31 cellular contexts compared by ENCODE assay signal in genomic region chr19:33481863-33482262, GRCh38. TPM values are rescaled to one million over a fixed set of nuclear protein-coding genes. Genes with fewer than 3 reads are reported as not detected.
A peak's percentile ranks its signal among the peaks of the same experiment; 100 is the strongest.
DNase-seq lines count a peak whose midpoint lies in the region; TF ChIP-seq lines count a peak whose summit lies in the region.
"Had no signal": no experiment of that assay in that cellular context is flagged by ENCODE, and none has a peak within 500 bp of the region (broad histone marks: within the 10 kb centered on the region; RNA-seq: fewer than 3 reads in every experiment).

No MANE protein-coding gene starts in this region.

- H3K4me1 ChIP-seq in HEK293 (ENCODE audit: control insufficient read depth, insufficient read depth, low read length) (no peaks in the 10 kb centered on the region), neural progenitor cell (no peaks in the 10 kb centered on the region)
- H3K4me1 ChIP-seq: A549; BE2C; BLaER1; BLaER1 treated with 17β-estradiol and CSF1 and Interleukin-3, amounts not matched to agents 10 nM and 100 nM; Caco-2 had no signal

- no peak overlapping the region for H3K27ac Mint-ChIP-seq in neural progenitor cell
- H3K27ac Mint-ChIP-seq: B cell; CD14-positive monocyte; CD4-positive, alpha-beta memory T cell; CD4-positive, alpha-beta T cell; CD4-positive, CD25-positive, alpha-beta regulatory T cell; CD8-positive, alpha-beta memory T cell; CD8-positive, alpha-beta T cell had no signal

- no peak overlapping the region for H2AFZ ChIP-seq in neural progenitor cell (replicated peaks)

- no peaks in the 10 kb centered on the region for H3K79me2 ChIP-seq in neural progenitor cell (ENCODE audit: low read depth)

- H3K27me3 ChIP-seq in neural progenitor cell: no peaks in the 10 kb centered on the region
- H3K27me3 ChIP-seq: BE2C; BLaER1; BLaER1 treated with 17β-estradiol and CSF1 and Interleukin-3, amounts not matched to agents 10 nM and 100 nM had no signal

- H3K4me3 Mint-ChIP-seq in neural progenitor cell: no peak overlapping the region
- H3K4me3 Mint-ChIP-seq: B cell; CD14-positive monocyte; CD4-positive, alpha-beta T cell; CD4-positive, CD25-positive, alpha-beta regulatory T cell; CD8-positive, alpha-beta T cell had no signal

- peaks cover 3% of the 10 kb centered on the region for H3K9me3 ChIP-seq in HEK293 (ENCODE audit: control insufficient read depth, insufficient read depth, low read depth, low read length)
- H3K9me3 ChIP-seq in neural progenitor cell (ENCODE audit: low read depth): no peaks in the 10 kb centered on the region
- H3K9me3 ChIP-seq: BE2C, Caco-2 had no signal

- peaks cover 6 to 12% of the 10 kb centered on the region in 2 experiments for H3K36me3 ChIP-seq in HEK293 (ENCODE audit: control insufficient read depth in 2 of 2, insufficient read depth in 1 of 2, low read length in 2 of 2)
- H3K36me3 ChIP-seq in neural progenitor cell: no peaks in the 10 kb centered on the region

- H3K4me2 ChIP-seq in neural progenitor cell: no peak overlapping the region
- H3K4me2 ChIP-seq: A549; BLaER1; BLaER1 treated with 17β-estradiol and CSF1 and Interleukin-3, amounts not matched to agents 10 nM and 100 nM had no signal

- no peaks in the 10 kb centered on the region for H3K4me1 Mint-ChIP-seq in neural progenitor cell
- H3K4me1 Mint-ChIP-seq: B cell; CD14-positive monocyte; CD8-positive, alpha-beta memory T cell had no signal

- H4K20me1 ChIP-seq in neural progenitor cell (ENCODE audit: low read depth): peaks cover 3% of the 10 kb centered on the region
- H4K20me1 ChIP-seq: BLaER1 had no signal

- H3F3A ChIP-seq in neural progenitor cell (ENCODE audit: low read depth): no peaks in the 10 kb centered on the region

- H3K4me3 ChIP-seq in HEK293 (ENCODE audit: low read depth, low read length): no peak overlapping the region
- no peak overlapping the region for H3K4me3 ChIP-seq in neural progenitor cell
- H3K4me3 ChIP-seq: A549; BLaER1; BLaER1 treated with 17β-estradiol and CSF1 and Interleukin-3, amounts not matched to agents 10 nM and 100 nM had no signal

- CTCF ChIA-PET in HEK293 (lab: Yijun Ruan, JAX): interaction anchor here (0.5 to 1.1 kb wide), 2 partner anchors 43 to 289 kb away, joined by 3 read pairs; no protein-coding TSS in a partner anchor

- DNase-seq in NCI-H2171 treated with DMSO at 0.1 percent for 48 hours (lab: John Stamatoyannopoulos, UW) (peak; percentile 19), NCI-H2171 (lab: John Stamatoyannopoulos, UW) (no peak), neural progenitor cell (ENCODE audit: low spot score) (no peak)
- DNase-seq: 8988T; ACHN; AML-193; BE2C; C1 segment of cervical spinal cord; Calu3; CD4-positive, alpha-beta memory T cell; CD4-positive, alpha-beta T cell; CD4-positive, CD25-positive, alpha-beta regulatory T cell; CD8-positive, alpha-beta memory T cell; CD8-positive, alpha-beta T cell; COR-L47; DMS 273 treated with DMSO at 0.1 percent for 48 hours; DMS153; DMS53; DMS79; DMS79 treated with DMSO at 0.1 percent for 48 hours; DND-41; EL had no signal

- H3K27ac ChIP-seq in HEK293 (ENCODE audit: extremely low read depth, low read depth, low read length): no peak overlapping the region
- H3K27ac ChIP-seq in neural progenitor cell: no peak overlapping the region
- H3K27ac ChIP-seq: 22Rv1; A549; BLaER1; BLaER1 treated with 17β-estradiol and CSF1 and Interleukin-3, amounts not matched to agents 10 nM and 100 nM; C4-2B had no signal

- peaks cover 6% of the 10 kb centered on the region for H3K36me3 Mint-ChIP-seq in neural progenitor cell

- POLR2A ChIA-PET in HEK293 (lab: Yijun Ruan, JAX): no interaction called here

- peaks cover 2% of the 10 kb centered on the region for H3K27me3 Mint-ChIP-seq in neural progenitor cell (ENCODE audit: insufficient read depth, low read depth)
- H3K27me3 Mint-ChIP-seq: B cell; CD4-positive, alpha-beta memory T cell; CD4-positive, alpha-beta T cell; CD4-positive, CD25-positive, alpha-beta regulatory T cell; CD8-positive, alpha-beta memory T cell had no signal

- H3K9me3 Mint-ChIP-seq in neural progenitor cell: peaks cover 3% of the 10 kb centered on the region

- no peak overlapping the region for H3K9ac ChIP-seq in neural progenitor cell
- H3K9ac ChIP-seq: BLaER1; BLaER1 treated with 17β-estradiol and CSF1 and Interleukin-3, amounts not matched to agents 10 nM and 100 nM had no signal

- TF ChIP-seq CTCF in HEK293 (tag by site-specific recombination; IDR thresholded peaks at IDR 0.05) (no peak), neural progenitor cell (IDR thresholded peaks at IDR 0.05) (no peak)

TF ChIP-seq in HEK293, 187 proteins besides CTCF, POLR2A, EP300 and RAD21:
- TF ChIP-seq MYNN (tag by site-specific recombination; IDR thresholded peaks at IDR 0.05; ENCODE audit: borderline replicate concordance) (no peak), ZNF610 (tag by site-specific recombination; IDR thresholded peaks at IDR 0.05; ENCODE audit: borderline replicate concordance) (peak; percentile 96; the same call in 1 of the 2 replicates)

RNA-seq across cellular contexts. Expression of gene PEPD, which starts 39.7 kb away (rescaled TPM):
- total RNA-seq in neural progenitor cell (ENCODE audit: low replicate concordance): 47.0 and 55.1 TPM in 2 replicates
